Comparison of ENCODE assay signal across 11 cellular contexts in the genomic region with DNA sequence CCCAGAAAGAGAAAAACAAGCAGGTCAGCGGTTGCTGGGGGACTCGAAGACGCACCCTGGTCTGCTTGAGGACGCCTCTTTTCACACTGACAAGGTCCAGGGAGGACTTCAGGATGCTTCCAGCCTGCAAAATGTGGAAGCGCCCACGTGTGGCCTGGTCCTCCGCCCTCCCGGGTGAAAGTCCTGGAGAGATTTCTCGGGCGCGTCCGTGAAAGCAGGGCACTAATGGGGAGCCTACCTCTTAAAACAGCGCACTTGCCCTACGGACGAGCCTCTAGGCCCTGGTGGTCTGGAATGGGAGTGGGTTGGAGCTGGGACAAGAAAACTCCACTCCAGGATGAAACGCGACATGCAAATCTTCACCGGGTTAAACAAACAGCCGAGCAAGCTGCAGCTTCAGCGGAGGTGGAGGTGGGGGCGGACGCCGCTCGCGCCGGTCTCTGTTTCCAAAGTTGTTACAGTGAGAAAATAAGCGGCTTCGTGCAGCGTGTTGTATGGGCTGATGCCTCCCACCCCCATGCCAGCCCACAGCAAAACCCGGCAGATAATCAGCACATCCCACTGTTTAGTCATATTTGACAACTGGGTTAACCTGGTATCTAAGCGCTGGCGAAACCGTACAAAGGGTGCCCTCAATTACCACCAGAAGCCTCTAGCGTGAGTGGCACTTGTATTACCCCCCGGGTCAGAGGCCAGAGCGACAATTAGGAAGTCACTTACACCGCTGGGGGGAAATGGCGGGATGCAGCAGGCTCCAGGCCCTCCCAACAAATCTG. TPM values are rescaled to one million over a fixed set of nuclear protein-coding genes. Genes with fewer than 3 reads are reported as not detected.
A peak's percentile ranks its signal among the peaks of the same experiment; 100 is the strongest.
DNase-seq lines count a peak whose midpoint lies in the region; ATAC-seq and TF ChIP-seq lines count a peak whose summit lies in the region.
"Had no signal": no experiment of that assay in that cellular context is flagged by ENCODE, and none has a peak within 500 bp of the region (broad histone marks: within the 10 kb centered on the region; RNA-seq: fewer than 3 reads in every experiment).

No MANE protein-coding gene starts in this region.

- TF ChIP-seq CTCF in WTC11 (IDR thresholded peaks at IDR 0.05) (no peak), glutamatergic neuron (IDR thresholded peaks at IDR 0.05; ENCODE audit: partially characterized antibody, unreplicated experiment) (no peak)

- H3K27ac Mint-ChIP-seq in WTC11: no peak overlapping the region
- H3K27ac Mint-ChIP-seq in glutamatergic neuron (ENCODE audit: unreplicated experiment): no peak overlapping the region
- H3K27ac Mint-ChIP-seq in stimulated activated naive CD8-positive, alpha-beta T cell treated with anti-CD3 and anti-CD28 coated beads, Interleukin-15, Interleukin-2, amounts not matched to agents 100 ng/mL and 50 ng/mL, for 24 hours: no peak overlapping the region

- H3K9me3 Mint-ChIP-seq in WTC11 (no peaks in the 10 kb centered on the region), glutamatergic neuron (ENCODE audit: unreplicated experiment) (peaks cover 21% of the 10 kb centered on the region)
- H3K9me3 Mint-ChIP-seq in stimulated activated naive CD8-positive, alpha-beta T cell treated with anti-CD3 and anti-CD28 coated beads, Interleukin-15, Interleukin-2, amounts not matched to agents 100 ng/mL and 50 ng/mL, for 24 hours: no peaks in the 10 kb centered on the region

- H3K27me3 Mint-ChIP-seq in WTC11 (ENCODE audit: low read depth) (peaks cover 99% of the 10 kb centered on the region), glutamatergic neuron (ENCODE audit: unreplicated experiment) (peaks cover 29% of the 10 kb centered on the region)
- H3K27me3 Mint-ChIP-seq in stimulated activated naive CD8-positive, alpha-beta T cell treated with anti-CD3 and anti-CD28 coated beads, Interleukin-15, Interleukin-2, amounts not matched to agents 100 ng/mL and 50 ng/mL, for 24 hours: peaks cover 78% of the 10 kb centered on the region

- DNase-seq in activated T-cell treated with anti-CD3 and anti-CD28 coated beads, Interleukin-2, amount 50 U/mL, for 1 hour: peak; percentile 39
- DNase-seq in activated T-cell treated with anti-CD3 and anti-CD28 coated beads for 4 hours: no peak
- DNase-seq in WTC11 (ENCODE audit: low spot score): peak; percentile 31
- DNase-seq in glutamatergic neuron: no peak
- no peak for DNase-seq in NOMO-1 treated with dmso at 0.1 percent for 144 hours (lab: John Stamatoyannopoulos, UW; ENCODE audit: unreplicated experiment)
- no peak for DNase-seq in GF-D8 (lab: John Stamatoyannopoulos, UW)
- DNase-seq: BE2C, right lobe of liver had no signal

- H3K4me1 Mint-ChIP-seq in WTC11: peaks cover 70% of the 10 kb centered on the region
- peaks cover 16% of the 10 kb centered on the region for H3K4me1 Mint-ChIP-seq in glutamatergic neuron (ENCODE audit: low read depth, unreplicated experiment)
- H3K4me1 Mint-ChIP-seq in stimulated activated naive CD8-positive, alpha-beta T cell treated with anti-CD3 and anti-CD28 coated beads, Interleukin-15, Interleukin-2, amounts not matched to agents 100 ng/mL and 50 ng/mL, for 24 hours (ENCODE audit: low read depth): peaks cover 39% of the 10 kb centered on the region

- ATAC-seq in WTC11 (no peak), GM21447 (IDR thresholded peaks at IDR 0.05; ENCODE audit: unreplicated experiment) (no peak)

- CTCF ChIA-PET in WTC11 (lab: Charles Lee): interaction anchor here (1.0 to 1.4 kb wide), 3 partner anchors 11 to 188 kb away, joined by 3 to 6 read pairs (median 4); no protein-coding TSS in a partner anchor

- POLR2A ChIA-PET in WTC11 (lab: Charles Lee): no interaction called here

- H3K4me3 Mint-ChIP-seq in WTC11 (peak overlapping the region; percentile 65), glutamatergic neuron (ENCODE audit: unreplicated experiment) (peak overlapping the region; percentile 59)
- peak overlapping the region; percentile 47 for H3K4me3 Mint-ChIP-seq in stimulated activated naive CD8-positive, alpha-beta T cell treated with anti-CD3 and anti-CD28 coated beads, Interleukin-15, Interleukin-2, amounts not matched to agents 100 ng/mL and 50 ng/mL, for 24 hours

- H3K36me3 Mint-ChIP-seq in WTC11 (no peaks in the 10 kb centered on the region), glutamatergic neuron (ENCODE audit: unreplicated experiment) (peaks cover 6% of the 10 kb centered on the region)
- peaks cover 3% of the 10 kb centered on the region for H3K36me3 Mint-ChIP-seq in stimulated activated naive CD8-positive, alpha-beta T cell treated with anti-CD3 and anti-CD28 coated beads, Interleukin-15, Interleukin-2, amounts not matched to agents 100 ng/mL and 50 ng/mL, for 24 hours (ENCODE audit: low read depth)

TF ChIP-seq in WTC11, 78 proteins besides CTCF, POLR2A, EP300 and RAD21 (continues in another document):
- TF ChIP-seq, protein P1, sequence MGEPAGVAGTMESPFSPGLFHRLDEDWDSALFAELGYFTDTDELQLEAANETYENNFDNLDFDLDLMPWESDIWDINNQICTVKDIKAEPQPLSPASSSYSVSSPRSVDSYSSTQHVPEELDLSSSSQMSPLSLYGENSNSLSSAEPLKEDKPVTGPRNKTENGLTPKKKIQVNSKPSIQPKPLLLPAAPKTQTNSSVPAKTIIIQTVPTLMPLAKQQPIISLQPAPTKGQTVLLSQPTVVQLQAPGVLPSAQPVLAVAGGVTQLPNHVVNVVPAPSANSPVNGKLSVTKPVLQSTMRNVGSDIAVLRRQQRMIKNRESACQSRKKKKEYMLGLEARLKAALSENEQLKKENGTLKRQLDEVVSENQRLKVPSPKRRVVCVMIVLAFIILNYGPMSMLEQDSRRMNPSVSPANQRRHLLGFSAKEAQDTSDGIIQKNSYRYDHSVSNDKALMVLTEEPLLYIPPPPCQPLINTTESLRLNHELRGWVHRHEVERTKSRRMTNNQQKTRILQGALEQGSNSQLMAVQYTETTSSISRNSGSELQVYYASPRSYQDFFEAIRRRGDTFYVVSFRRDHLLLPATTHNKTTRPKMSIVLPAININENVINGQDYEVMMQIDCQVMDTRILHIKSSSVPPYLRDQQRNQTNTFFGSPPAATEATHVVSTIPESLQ (CRISPR knock-in tag; IDR thresholded peaks at IDR 0.05): no peak
- TF ChIP-seq, protein P2, sequence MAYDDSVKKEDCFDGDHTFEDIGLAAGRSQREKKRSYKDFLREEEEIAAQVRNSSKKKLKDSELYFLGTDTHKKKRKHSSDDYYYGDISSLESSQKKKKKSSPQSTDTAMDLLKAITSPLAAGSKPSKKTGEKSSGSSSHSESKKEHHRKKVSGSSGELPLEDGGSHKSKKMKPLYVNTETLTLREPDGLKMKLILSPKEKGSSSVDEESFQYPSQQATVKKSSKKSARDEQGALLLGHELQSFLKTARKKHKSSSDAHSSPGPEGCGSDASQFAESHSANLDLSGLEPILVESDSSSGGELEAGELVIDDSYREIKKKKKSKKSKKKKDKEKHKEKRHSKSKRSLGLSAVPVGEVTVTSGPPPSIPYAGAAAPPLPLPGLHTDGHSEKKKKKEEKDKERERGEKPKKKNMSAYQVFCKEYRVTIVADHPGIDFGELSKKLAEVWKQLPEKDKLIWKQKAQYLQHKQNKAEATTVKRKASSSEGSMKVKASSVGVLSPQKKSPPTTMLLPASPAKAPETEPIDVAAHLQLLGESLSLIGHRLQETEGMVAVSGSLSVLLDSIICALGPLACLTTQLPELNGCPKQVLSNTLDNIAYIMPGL (CRISPR knock-in tag; IDR thresholded peaks at IDR 0.05): no peak
- TF ChIP-seq, protein P3, sequence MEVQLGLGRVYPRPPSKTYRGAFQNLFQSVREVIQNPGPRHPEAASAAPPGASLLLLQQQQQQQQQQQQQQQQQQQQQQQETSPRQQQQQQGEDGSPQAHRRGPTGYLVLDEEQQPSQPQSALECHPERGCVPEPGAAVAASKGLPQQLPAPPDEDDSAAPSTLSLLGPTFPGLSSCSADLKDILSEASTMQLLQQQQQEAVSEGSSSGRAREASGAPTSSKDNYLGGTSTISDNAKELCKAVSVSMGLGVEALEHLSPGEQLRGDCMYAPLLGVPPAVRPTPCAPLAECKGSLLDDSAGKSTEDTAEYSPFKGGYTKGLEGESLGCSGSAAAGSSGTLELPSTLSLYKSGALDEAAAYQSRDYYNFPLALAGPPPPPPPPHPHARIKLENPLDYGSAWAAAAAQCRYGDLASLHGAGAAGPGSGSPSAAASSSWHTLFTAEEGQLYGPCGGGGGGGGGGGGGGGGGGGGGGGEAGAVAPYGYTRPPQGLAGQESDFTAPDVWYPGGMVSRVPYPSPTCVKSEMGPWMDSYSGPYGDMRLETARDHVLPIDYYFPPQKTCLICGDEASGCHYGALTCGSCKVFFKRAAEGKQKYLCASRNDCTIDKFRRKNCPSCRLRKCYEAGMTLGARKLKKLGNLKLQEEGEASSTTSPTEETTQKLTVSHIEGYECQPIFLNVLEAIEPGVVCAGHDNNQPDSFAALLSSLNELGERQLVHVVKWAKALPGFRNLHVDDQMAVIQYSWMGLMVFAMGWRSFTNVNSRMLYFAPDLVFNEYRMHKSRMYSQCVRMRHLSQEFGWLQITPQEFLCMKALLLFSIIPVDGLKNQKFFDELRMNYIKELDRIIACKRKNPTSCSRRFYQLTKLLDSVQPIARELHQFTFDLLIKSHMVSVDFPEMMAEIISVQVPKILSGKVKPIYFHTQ (CRISPR knock-in tag; IDR thresholded peaks at IDR 0.05): no peak
- TF ChIP-seq, protein P4, sequence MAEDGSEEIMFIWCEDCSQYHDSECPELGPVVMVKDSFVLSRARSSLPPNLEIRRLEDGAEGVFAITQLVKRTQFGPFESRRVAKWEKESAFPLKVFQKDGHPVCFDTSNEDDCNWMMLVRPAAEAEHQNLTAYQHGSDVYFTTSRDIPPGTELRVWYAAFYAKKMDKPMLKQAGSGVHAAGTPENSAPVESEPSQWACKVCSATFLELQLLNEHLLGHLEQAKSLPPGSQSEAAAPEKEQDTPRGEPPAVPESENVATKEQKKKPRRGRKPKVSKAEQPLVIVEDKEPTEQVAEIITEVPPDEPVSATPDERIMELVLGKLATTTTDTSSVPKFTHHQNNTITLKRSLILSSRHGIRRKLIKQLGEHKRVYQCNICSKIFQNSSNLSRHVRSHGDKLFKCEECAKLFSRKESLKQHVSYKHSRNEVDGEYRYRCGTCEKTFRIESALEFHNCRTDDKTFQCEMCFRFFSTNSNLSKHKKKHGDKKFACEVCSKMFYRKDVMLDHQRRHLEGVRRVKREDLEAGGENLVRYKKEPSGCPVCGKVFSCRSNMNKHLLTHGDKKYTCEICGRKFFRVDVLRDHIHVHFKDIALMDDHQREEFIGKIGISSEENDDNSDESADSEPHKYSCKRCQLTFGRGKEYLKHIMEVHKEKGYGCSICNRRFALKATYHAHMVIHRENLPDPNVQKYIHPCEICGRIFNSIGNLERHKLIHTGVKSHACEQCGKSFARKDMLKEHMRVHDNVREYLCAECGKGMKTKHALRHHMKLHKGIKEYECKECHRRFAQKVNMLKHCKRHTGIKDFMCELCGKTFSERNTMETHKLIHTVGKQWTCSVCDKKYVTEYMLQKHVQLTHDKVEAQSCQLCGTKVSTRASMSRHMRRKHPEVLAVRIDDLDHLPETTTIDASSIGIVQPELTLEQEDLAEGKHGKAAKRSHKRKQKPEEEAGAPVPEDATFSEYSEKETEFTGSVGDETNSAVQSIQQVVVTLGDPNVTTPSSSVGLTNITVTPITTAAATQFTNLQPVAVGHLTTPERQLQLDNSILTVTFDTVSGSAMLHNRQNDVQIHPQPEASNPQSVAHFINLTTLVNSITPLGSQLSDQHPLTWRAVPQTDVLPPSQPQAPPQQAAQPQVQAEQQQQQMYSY (CRISPR knock-in tag; IDR thresholded peaks at IDR 0.05): peak; percentile 78

RNA-seq across cellular contexts. Expression of a gene that starts 1.1 kb away (rescaled TPM):
- 0.07 to 0.21 TPM in 2 of 3 replicates, not detected in the other for total RNA-seq in WTC11 (2021)
- total RNA-seq in glutamatergic neuron (ENCODE audit: unreplicated experiment): not detected
- total RNA-seq: cardiac muscle cell, right lobe of liver had no signal

Comparison
In these comparisons a context has a peak if more than half of its experiments do, and no peak if none do; other contexts are left out.
1. DNase-seq: peak in activated T-cell treated with anti-CD3 and anti-CD28 coated beads, Interleukin-2, amount 50 U/mL, for 1 hour (single experiment) and WTC11 (single experiment); none in activated T-cell treated with anti-CD3 and anti-CD28 coated beads for 4 hours (single experiment), glutamatergic neuron (single experiment), NOMO-1 treated with dmso at 0.1 percent for 144 hours (single experiment) and GF-D8 (single experiment).
2. Peak in every context shown above with its lines, with median percentiles within 50 percentile points of each other: H3K4me3 Mint-ChIP-seq.